In the genomic region with DNA sequence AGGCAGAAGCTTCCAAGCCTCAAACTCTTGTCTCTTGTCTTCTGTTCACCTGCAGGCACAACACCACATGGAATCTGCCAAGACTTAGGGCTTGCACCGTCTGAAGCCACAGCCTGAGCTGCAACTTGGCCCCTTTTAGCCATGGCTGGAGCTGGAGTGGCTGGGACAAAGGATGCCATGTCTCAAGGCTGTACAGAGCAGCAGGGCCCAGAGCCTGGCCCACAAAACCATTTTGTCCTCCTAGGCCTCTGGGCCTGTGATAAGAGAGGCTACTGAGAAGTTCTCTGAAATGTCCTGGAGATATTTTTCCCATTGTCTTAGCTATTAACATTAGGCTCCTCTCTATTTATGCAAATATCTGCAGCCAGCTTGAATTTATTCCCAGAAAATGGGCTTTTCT, we compare ENCODE assay signal across 26 cellular contexts.
DNase-seq lines count a peak whose midpoint lies in the region; ATAC-seq, FAIRE-seq and TF ChIP-seq lines count a peak whose summit lies in the region.
"Had no signal": no experiment of that assay in that cellular context is flagged by ENCODE, and none has a peak within 500 bp of the region (broad histone marks: within the 10 kb centered on the region; RNA-seq: fewer than 3 reads in every experiment).

No MANE protein-coding gene starts in this region.

- no TSS peak for BruUV-seq in K562 (replicated peaks; lab: Mats Ljungman, UMichigan)

- no peak overlapping the region for H3K4me3 ChIP-seq in A549
- H3K4me3 ChIP-seq in K562, result no peak overlapping the region
- H3K4me3 ChIP-seq in mesendoderm (ENCODE audit: low read length), result no peak overlapping the region
- H3K4me3 ChIP-seq: BLaER1, GM12878 had no signal

- H4K5ac ChIP-seq in mesendoderm (ENCODE audit: low read length), result no peak overlapping the region

- no peak overlapping the region for H3K4ac ChIP-seq in mesendoderm (ENCODE audit: low read depth, low read length)

- ATAC-seq in A549 (no peak), K562 (no peak), GM19328 (IDR thresholded peaks at IDR 0.05; ENCODE audit: unreplicated experiment) (no peak)
- ATAC-seq: GM12878 had no signal

- no peak overlapping the region for H2BK15ac ChIP-seq in mesendoderm (replicated peaks; ENCODE audit: low read depth)

- no peak overlapping the region for H2BK120ac ChIP-seq in mesendoderm (ENCODE audit: low read depth, low read length)

- H3K27ac ChIP-seq in A549, result no peak overlapping the region
- no peak overlapping the region for H3K27ac ChIP-seq in K562 (ENCODE audit: extremely low read depth, low read depth, low read length)
- H3K27ac ChIP-seq in mesendoderm (ENCODE audit: low read depth, low read length), result no peak overlapping the region
- H3K27ac ChIP-seq: 22Rv1, BLaER1 had no signal

- H2AK5ac ChIP-seq in mesendoderm (ENCODE audit: low read length), result no peak overlapping the region

- no peak overlapping the region for H2BK5ac ChIP-seq in mesendoderm (ENCODE audit: low read length)

- CTCF ChIA-PET in A549 (lab: Yijun Ruan, JAX) (no interaction called here), K562 (lab: Yijun Ruan, JAX; ENCODE audit: low intra/inter-chr PET ratio) (no interaction called here)

- no peaks in the 10 kb centered on the region for H4K20me1 ChIP-seq in K562 (replicated peaks; ENCODE audit: control insufficient read depth, insufficient read depth, low read length)
- H4K20me1 ChIP-seq: BLaER1 had no signal

- no peaks in the 10 kb centered on the region; the same call in 2 of the 3 replicates for H3K9me3 ChIP-seq in A549
- no peaks in the 10 kb centered on the region; the same call in none of the 2 replicates for H3K9me3 ChIP-seq in K562 (replicated peaks; ENCODE audit: control insufficient read depth, insufficient read depth, low read depth, low read length)

- no peak overlapping the region for H3K23ac ChIP-seq in mesendoderm (ENCODE audit: low read length)

- no peak for TF ChIP-seq CTCF in A549 (IDR thresholded peaks at IDR 0.05)
- TF ChIP-seq CTCF in K562 (IDR thresholded peaks at IDR 0.05 in 2 of 3, conservative IDR thresholded peaks at IDR 0.05 in 1 of 3; ENCODE audit: insufficient read depth in 2 of 3, low read depth in 1 of 3, low read length in 3 of 3), result no peak

- no peak overlapping the region for H3K9ac ChIP-seq in K562 (ENCODE audit: insufficient read depth in 1 of 2, low read depth in 2 of 2, low read length in 2 of 2)
- no peak overlapping the region for H3K9ac ChIP-seq in mesendoderm (ENCODE audit: low read length)
- H3K9ac ChIP-seq: BLaER1 had no signal

- no peaks in the 10 kb centered on the region for H3K79me1 ChIP-seq in mesendoderm (ENCODE audit: low read length)

- TF ChIP-seq POLR2A in A549 (IDR thresholded peaks at IDR 0.05; ENCODE audit: low read length), result no peak
- TF ChIP-seq POLR2A in K562 (conservative IDR thresholded peaks at IDR 0.05), result no peak

- H3K18ac ChIP-seq in mesendoderm (ENCODE audit: low read length), result no peak overlapping the region

- no peak overlapping the region for H3K56ac ChIP-seq in mesendoderm (ENCODE audit: low read length)

- H3K79me2 ChIP-seq in K562 (ENCODE audit: control insufficient read depth, insufficient read depth, low read length) (no peaks in the 10 kb centered on the region), mesendoderm (ENCODE audit: control insufficient read depth, insufficient read depth, low read length) (no peaks in the 10 kb centered on the region)

- H3K4me1 ChIP-seq in A549 (no peaks in the 10 kb centered on the region), K562 (replicated peaks in 1 of 2; ENCODE audit: control insufficient read depth in 2 of 2, insufficient read depth in 2 of 2, low read length in 2 of 2) (no peaks in the 10 kb centered on the region), mesendoderm (ENCODE audit: control insufficient read depth, low read depth, low read length) (no peaks in the 10 kb centered on the region)
- H3K4me1 ChIP-seq: BE2C, BLaER1 had no signal

- H3K4me2 ChIP-seq in A549 (no peak overlapping the region), K562 (ENCODE audit: insufficient read depth, low read length) (no peak overlapping the region), mesendoderm (ENCODE audit: low read length) (no peak overlapping the region)
- H3K4me2 ChIP-seq: BLaER1 had no signal

- DNase-seq in DMS53 (lab: John Stamatoyannopoulos, UW), result peak; percentile 10
- DNase-seq in DMS53 treated with DMSO at 0.1 percent for 48 hours (lab: John Stamatoyannopoulos, UW; ENCODE audit: unreplicated experiment), result no peak
- DNase-seq in A549 (ENCODE audit: low read depth in 1 of 2, low spot score in 1 of 2), result peak in 1 of 2 experiments; percentile 1
- DNase-seq in K562 (ENCODE audit: extremely low read depth in 1 of 4, low spot score in 3 of 4), result no peak
- peak; percentile 18 for DNase-seq in mesendoderm
- DNase-seq in NK-92 treated with Interleukin-12 subunit alpha and Interleukin-12 subunit beta, amount 100 ng/mL, for 24 hours (lab: John Stamatoyannopoulos, UW), result no peak
- DNase-seq: ACHN; BE2C; C1 segment of cervical spinal cord; CD4-positive, alpha-beta memory T cell; CD4-positive, CD25-positive, alpha-beta regulatory T cell; CD8-positive, alpha-beta memory T cell; COR-L47; DMS 273 treated with DMSO at 0.1 percent for 48 hours; DMS153; DMS79; DND-41; EL; GDM1 had no signal

- TF ChIP-seq RAD21 in A549 (conservative IDR thresholded peaks at IDR 0.05 in 1 of 2, IDR thresholded peaks at IDR 0.05 in 1 of 2) (no peak), K562 (CRISPR knock-in tag; conservative IDR thresholded peaks at IDR 0.05 in 1 of 2, IDR thresholded peaks at IDR 0.05 in 1 of 2) (no peak)

- intact Hi-C loops in K562 (cut with micrococcal nuclease), result no loop called here

- TF ChIP-seq EP300 in A549 (IDR thresholded peaks at IDR 0.05) (no peak), K562 (IDR thresholded peaks at IDR 0.05; ENCODE audit: low read length) (no peak)

- H3K36me3 ChIP-seq in K562 (ENCODE audit: control insufficient read depth, insufficient read depth, low read length), result no peaks in the 10 kb centered on the region
- H3K36me3 ChIP-seq in mesendoderm (ENCODE audit: control insufficient read depth, insufficient read depth, low read length), result no peaks in the 10 kb centered on the region
- H3K36me3 ChIP-seq: BE2C, BLaER1 had no signal

- H2AFZ ChIP-seq in K562 (ENCODE audit: low read depth, low read length), result no peak overlapping the region

- POLR2A ChIA-PET in A549 (lab: Yijun Ruan, JAX), result no interaction called here
- POLR2A ChIA-PET in K562 (lab: Yijun Ruan, JAX), result no interaction called here

- no peak overlapping the region for H4K8ac ChIP-seq in mesendoderm (ENCODE audit: low read depth, low read length)

- WGBS in A549 (ENCODE audit: missing lambda C conversion rate), result 10% methylated on average over 1 of the region's 1 CpG
- 0% methylated on average over 1 of the region's 1 CpG for WGBS in K562 (ENCODE audit: insufficient coverage, low coverage, missing lambda C conversion rate)
- no CpG with 5 or more reads among the region's 1 CpG for WGBS in mesendoderm (ENCODE audit: extremely low coverage, insufficient coverage, low lambda C conversion rate)

- H3K9me1 ChIP-seq in K562 (ENCODE audit: control insufficient read depth, insufficient read depth, low read length), result no peaks in the 10 kb centered on the region

- FAIRE-seq in A549 (lab: Jason Lieb, UNC) (no peak), K562 (lab: Jason Lieb, UNC) (no peak)
- FAIRE-seq: GM12878, GM12892, GM18507, GM19239 had no signal

- in situ Hi-C loops in K562 (cut with MboI), result no loop called here

- H3K27me3 ChIP-seq in K562 (ENCODE audit: control insufficient read depth in 2 of 2, insufficient read depth in 2 of 2, low read length in 2 of 2) (no peaks in the 10 kb centered on the region), mesendoderm (ENCODE audit: insufficient read depth, low read length, poor library complexity) (no peaks in the 10 kb centered on the region)
- H3K27me3 ChIP-seq: BE2C, BLaER1 had no signal

TF ChIP-seq in A549, 52 proteins besides CTCF, POLR2A, EP300 and RAD21:
- no peak for TF ChIP-seq CHD4 (IDR thresholded peaks at IDR 0.05; ENCODE audit: borderline replicate concordance)
- TF ChIP-seq ZC3H11A (IDR thresholded peaks at IDR 0.05), result no peak
- TF ChIP-seq RFX5 (IDR thresholded peaks at IDR 0.05), result no peak
- TF ChIP-seq, protein P1, sequence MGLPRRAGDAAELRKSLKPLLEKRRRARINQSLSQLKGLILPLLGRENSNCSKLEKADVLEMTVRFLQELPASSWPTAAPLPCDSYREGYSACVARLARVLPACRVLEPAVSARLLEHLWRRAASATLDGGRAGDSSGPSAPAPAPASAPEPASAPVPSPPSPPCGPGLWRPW (IDR thresholded peaks at IDR 0.05), result no peak
- TF ChIP-seq EHF (CRISPR knock-in tag; IDR thresholded peaks at IDR 0.05), result no peak
- no peak for TF ChIP-seq HOXB13 (CRISPR knock-in tag; IDR thresholded peaks at IDR 0.05; ENCODE audit: low read depth)
- TF ChIP-seq BHLHE40 (IDR thresholded peaks at IDR 0.05; ENCODE audit: low read depth, low read length), result no peak
- peak; percentile 90 for TF ChIP-seq ZFP36 (IDR thresholded peaks at IDR 0.05; ENCODE audit: borderline replicate concordance, partially characterized antibody)
- no peak for TF ChIP-seq TP53 (CRISPR knock-in tag; IDR thresholded peaks at IDR 0.05)

TF ChIP-seq in K562, 482 proteins besides CTCF, POLR2A, EP300 and RAD21 (continues in another document):
- TF ChIP-seq ZNF766 (CRISPR knock-in tag; conservative IDR thresholded peaks at IDR 0.05), result no peak
- TF ChIP-seq, protein P2, sequence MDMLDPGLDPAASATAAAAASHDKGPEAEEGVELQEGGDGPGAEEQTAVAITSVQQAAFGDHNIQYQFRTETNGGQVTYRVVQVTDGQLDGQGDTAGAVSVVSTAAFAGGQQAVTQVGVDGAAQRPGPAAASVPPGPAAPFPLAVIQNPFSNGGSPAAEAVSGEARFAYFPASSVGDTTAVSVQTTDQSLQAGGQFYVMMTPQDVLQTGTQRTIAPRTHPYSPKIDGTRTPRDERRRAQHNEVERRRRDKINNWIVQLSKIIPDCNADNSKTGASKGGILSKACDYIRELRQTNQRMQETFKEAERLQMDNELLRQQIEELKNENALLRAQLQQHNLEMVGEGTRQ (CRISPR knock-in tag; IDR thresholded peaks at IDR 0.05), result no peak

Comparison
In these comparisons a context has a peak if more than half of its experiments do, and no peak if none do; other contexts are left out.
1. DNase-seq: peak in DMS53 (single experiment) and mesendoderm (single experiment); none in DMS53 treated with DMSO at 0.1 percent for 48 hours (single experiment), K562 (0 of 4) and NK-92 treated with Interleukin-12 subunit alpha and Interleukin-12 subunit beta, amount 100 ng/mL, for 24 hours (single experiment).